In the genomic region with DNA sequence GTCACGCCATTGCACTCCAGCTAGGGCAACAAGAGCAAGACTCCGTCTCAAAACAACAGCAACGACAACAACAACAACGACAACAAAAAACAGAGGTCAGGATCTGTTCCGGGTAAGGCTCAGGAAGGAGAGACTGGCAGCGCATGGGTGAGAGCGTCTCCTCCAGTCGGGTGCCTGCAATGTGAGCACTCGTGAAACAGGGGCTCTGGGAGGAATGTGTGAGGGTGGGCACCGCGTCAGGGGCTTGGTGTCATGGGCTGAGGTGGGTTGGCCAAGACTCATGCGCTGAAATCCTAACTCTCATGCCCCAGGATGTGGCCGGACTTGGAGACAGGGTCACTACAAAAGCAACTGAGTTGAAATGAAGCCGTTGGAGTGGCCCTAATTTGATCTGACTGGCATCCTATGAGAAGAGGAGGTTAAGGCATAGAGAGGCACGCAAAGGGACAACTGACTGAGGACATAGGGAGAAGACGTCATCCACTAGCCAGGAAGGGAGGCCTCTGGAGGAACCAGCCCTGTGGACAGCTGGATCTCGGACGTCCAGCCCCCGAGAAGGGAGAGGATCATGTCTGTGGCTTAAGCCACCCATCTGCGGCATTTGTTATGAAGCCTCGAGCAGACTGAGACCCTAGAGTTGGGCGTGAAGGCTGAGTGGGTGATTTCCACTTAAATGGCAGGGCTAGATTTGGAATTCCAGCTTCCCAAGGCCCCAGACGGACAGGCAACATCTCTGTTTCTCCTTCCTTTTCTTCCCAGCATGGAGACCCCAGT, we compare ENCODE assay signal across 18 cellular contexts.
DNase-seq lines count a peak whose midpoint lies in the region; ATAC-seq and TF ChIP-seq lines count a peak whose summit lies in the region.
"Had no signal": no experiment of that assay in that cellular context is flagged by ENCODE, and none has a peak within 500 bp of the region (broad histone marks: within the 10 kb centered on the region; RNA-seq: fewer than 3 reads in every experiment).

No MANE protein-coding gene starts in this region.

- no peaks in the 10 kb centered on the region for H3K27me3 Mint-ChIP-seq in neural crest cell (ENCODE audit: low read depth)
- H3K27me3 Mint-ChIP-seq in osteocyte (ENCODE audit: unreplicated experiment), result peaks cover 2% of the 10 kb centered on the region
- no peaks in the 10 kb centered on the region for H3K27me3 Mint-ChIP-seq in activated T-helper 17 cell treated with anti-CD3 and anti-CD28 coated beads, Interleukin-2, amount 50 U/mL, for 72 hours
- H3K27me3 Mint-ChIP-seq: CD4-positive, alpha-beta T cell had no signal

- intact Hi-C loops in cardiac septum (cut with DNase I), result no loop called here

- ATAC-seq in activated T-helper 17 cell treated with anti-CD3 and anti-CD28 coated beads, Interleukin-2, amount 50 U/mL, for 72 hours (replicated peaks), result no peak
- no peak for ATAC-seq in HG02852 (IDR thresholded peaks at IDR 0.05; ENCODE audit: unreplicated experiment)

- no peak for TF ChIP-seq CTCF in right atrium auricular region (IDR thresholded peaks at IDR 0.05)
- no peak for TF ChIP-seq CTCF in neural crest cell (conservative IDR thresholded peaks at IDR 0.05)
- no peak for TF ChIP-seq CTCF in osteocyte (IDR thresholded peaks at IDR 0.05)

- H3K9me3 ChIP-seq in right atrium auricular region, result no peaks in the 10 kb centered on the region
- H3K9me3 ChIP-seq: HAP-1 had no signal

- no peaks in the 10 kb centered on the region for H3K36me3 ChIP-seq in right atrium auricular region
- H3K36me3 ChIP-seq: BLaER1, HAP-1 had no signal

- H3K4me1 Mint-ChIP-seq in neural crest cell, result peaks cover 20% of the 10 kb centered on the region
- H3K4me1 Mint-ChIP-seq in osteocyte (ENCODE audit: unreplicated experiment), result no peaks in the 10 kb centered on the region
- no peaks in the 10 kb centered on the region for H3K4me1 Mint-ChIP-seq in activated T-helper 17 cell treated with anti-CD3 and anti-CD28 coated beads, Interleukin-2, amount 50 U/mL, for 72 hours

- DNase-seq in right atrium auricular region (ENCODE audit: low spot score), result peak; percentile 32
- no peak for DNase-seq in cardiac septum (ENCODE audit: low spot score)
- DNase-seq in neural crest cell (ENCODE audit: low read depth, low spot score), result no peak
- peak; percentile 80 for DNase-seq in osteocyte (ENCODE audit: extremely low spot score, unreplicated experiment)
- no peak for DNase-seq in NCI-H526 treated with DMSO at 0.1 percent for 48 hours (lab: John Stamatoyannopoulos, UW)
- DNase-seq in NCI-H146 (lab: John Stamatoyannopoulos, UW), result no peak
- DNase-seq: 8988T; AML-193; Calu3; CD4-positive, alpha-beta T cell; DMS79 treated with DMSO at 0.1 percent for 48 hours; EL; HFFc6 had no signal

- peaks cover 7% of the 10 kb centered on the region for H3K9me3 Mint-ChIP-seq in neural crest cell
- peaks cover 6% of the 10 kb centered on the region for H3K9me3 Mint-ChIP-seq in osteocyte (ENCODE audit: unreplicated experiment)
- peaks cover 6% of the 10 kb centered on the region for H3K9me3 Mint-ChIP-seq in activated T-helper 17 cell treated with anti-CD3 and anti-CD28 coated beads, Interleukin-2, amount 50 U/mL, for 72 hours
- H3K9me3 Mint-ChIP-seq: CD4-positive, alpha-beta T cell had no signal

- H3K27me3 ChIP-seq in right atrium auricular region, result no peaks in the 10 kb centered on the region
- H3K27me3 ChIP-seq: BLaER1 had no signal

- peaks cover 4% of the 10 kb centered on the region for H3K36me3 Mint-ChIP-seq in neural crest cell (ENCODE audit: low read depth)
- no peaks in the 10 kb centered on the region for H3K36me3 Mint-ChIP-seq in osteocyte (ENCODE audit: unreplicated experiment)
- no peaks in the 10 kb centered on the region for H3K36me3 Mint-ChIP-seq in activated T-helper 17 cell treated with anti-CD3 and anti-CD28 coated beads, Interleukin-2, amount 50 U/mL, for 72 hours (ENCODE audit: low read depth)

- H3K4me1 ChIP-seq in right atrium auricular region, result no peaks in the 10 kb centered on the region
- H3K4me1 ChIP-seq: BLaER1, HAP-1 had no signal

- H3K27ac ChIP-seq in right atrium auricular region, result no peak overlapping the region
- H3K27ac ChIP-seq: BLaER1, HL-60 had no signal

- H3K4me3 Mint-ChIP-seq in neural crest cell, result no peak overlapping the region
- no peak overlapping the region for H3K4me3 Mint-ChIP-seq in osteocyte (ENCODE audit: unreplicated experiment)
- no peak overlapping the region for H3K4me3 Mint-ChIP-seq in activated T-helper 17 cell treated with anti-CD3 and anti-CD28 coated beads, Interleukin-2, amount 50 U/mL, for 72 hours
- H3K4me3 Mint-ChIP-seq: CD4-positive, alpha-beta T cell; HFFc6 had no signal

- H3K27ac Mint-ChIP-seq in neural crest cell (ENCODE audit: unreplicated experiment) (peak overlapping the region; percentile 75), osteocyte (ENCODE audit: unreplicated experiment) (no peak overlapping the region)
- no peak overlapping the region for H3K27ac Mint-ChIP-seq in activated T-helper 17 cell treated with anti-CD3 and anti-CD28 coated beads, Interleukin-2, amount 50 U/mL, for 72 hours
- H3K27ac Mint-ChIP-seq: CD4-positive, alpha-beta T cell; HFFc6 had no signal

- no peak overlapping the region for H3K4me3 ChIP-seq in right atrium auricular region
- H3K4me3 ChIP-seq: BLaER1, HAP-1 had no signal

Comparison
In these comparisons a context has a peak if more than half of its experiments do, and no peak if none do; other contexts are left out.
1. DNase-seq: peak in right atrium auricular region (single experiment) and osteocyte (single experiment); none in cardiac septum (single experiment), neural crest cell (single experiment), NCI-H526 treated with DMSO at 0.1 percent for 48 hours (single experiment) and NCI-H146 (single experiment).